ENCODE assay signal across 1 cellular context in the genomic region with DNA sequence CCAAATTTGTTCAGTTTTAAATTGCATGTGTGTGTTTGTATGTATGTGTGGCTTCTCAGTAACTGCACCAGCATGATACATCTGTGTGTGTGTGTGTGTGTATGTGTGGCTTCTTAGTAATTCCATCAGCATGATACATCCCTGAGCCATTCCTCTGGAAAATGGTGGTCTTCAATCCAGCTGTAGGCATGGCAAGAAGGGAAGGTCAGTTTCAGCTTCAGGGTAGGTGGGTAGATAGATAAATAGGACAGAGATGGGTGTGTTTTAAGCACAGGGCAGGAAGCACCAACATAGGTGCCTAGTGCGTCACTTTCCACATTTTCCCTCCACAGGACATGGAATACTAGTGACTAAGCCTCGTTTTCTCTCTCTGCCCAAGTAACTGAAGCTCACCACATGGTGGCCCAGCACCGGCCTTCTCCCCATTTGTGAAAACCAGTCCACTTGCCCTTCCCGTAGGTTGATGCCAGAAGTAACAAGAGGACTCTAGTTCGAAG.
TF ChIP-seq lines count a peak whose summit lies in the region.

No MANE protein-coding gene starts in this region.

TF ChIP-seq in K562, 482 proteins besides CTCF, POLR2A, EP300 and RAD21 (continued from another document):
- no peak for TF ChIP-seq CLOCK (CRISPR knock-in tag; IDR thresholded peaks at IDR 0.05; ENCODE audit: borderline replicate concordance)
- no peak for TF ChIP-seq NR2C2 (CRISPR knock-in tag; IDR thresholded peaks at IDR 0.05)
- TF ChIP-seq NR2C2 (tag; IDR thresholded peaks at IDR 0.05) = 0 out of 2 replicates have a peak, but pooled peaks have one; percentile 6
- TF ChIP-seq, protein P1, sequence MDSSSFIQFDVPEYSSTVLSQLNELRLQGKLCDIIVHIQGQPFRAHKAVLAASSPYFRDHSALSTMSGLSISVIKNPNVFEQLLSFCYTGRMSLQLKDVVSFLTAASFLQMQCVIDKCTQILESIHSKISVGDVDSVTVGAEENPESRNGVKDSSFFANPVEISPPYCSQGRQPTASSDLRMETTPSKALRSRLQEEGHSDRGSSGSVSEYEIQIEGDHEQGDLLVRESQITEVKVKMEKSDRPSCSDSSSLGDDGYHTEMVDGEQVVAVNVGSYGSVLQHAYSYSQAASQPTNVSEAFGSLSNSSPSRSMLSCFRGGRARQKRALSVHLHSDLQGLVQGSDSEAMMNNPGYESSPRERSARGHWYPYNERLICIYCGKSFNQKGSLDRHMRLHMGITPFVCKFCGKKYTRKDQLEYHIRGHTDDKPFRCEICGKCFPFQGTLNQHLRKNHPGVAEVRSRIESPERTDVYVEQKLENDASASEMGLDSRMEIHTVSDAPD (CRISPR knock-in tag; IDR thresholded peaks at IDR 0.05) = no peak
- no peak for TF ChIP-seq THAP12 (CRISPR knock-in tag; IDR thresholded peaks at IDR 0.05)
- 0 out of 2 replicates have a peak, but pooled peaks have one; percentile 6 for TF ChIP-seq L3MBTL2 (IDR thresholded peaks at IDR 0.05)
- TF ChIP-seq, protein P2, sequence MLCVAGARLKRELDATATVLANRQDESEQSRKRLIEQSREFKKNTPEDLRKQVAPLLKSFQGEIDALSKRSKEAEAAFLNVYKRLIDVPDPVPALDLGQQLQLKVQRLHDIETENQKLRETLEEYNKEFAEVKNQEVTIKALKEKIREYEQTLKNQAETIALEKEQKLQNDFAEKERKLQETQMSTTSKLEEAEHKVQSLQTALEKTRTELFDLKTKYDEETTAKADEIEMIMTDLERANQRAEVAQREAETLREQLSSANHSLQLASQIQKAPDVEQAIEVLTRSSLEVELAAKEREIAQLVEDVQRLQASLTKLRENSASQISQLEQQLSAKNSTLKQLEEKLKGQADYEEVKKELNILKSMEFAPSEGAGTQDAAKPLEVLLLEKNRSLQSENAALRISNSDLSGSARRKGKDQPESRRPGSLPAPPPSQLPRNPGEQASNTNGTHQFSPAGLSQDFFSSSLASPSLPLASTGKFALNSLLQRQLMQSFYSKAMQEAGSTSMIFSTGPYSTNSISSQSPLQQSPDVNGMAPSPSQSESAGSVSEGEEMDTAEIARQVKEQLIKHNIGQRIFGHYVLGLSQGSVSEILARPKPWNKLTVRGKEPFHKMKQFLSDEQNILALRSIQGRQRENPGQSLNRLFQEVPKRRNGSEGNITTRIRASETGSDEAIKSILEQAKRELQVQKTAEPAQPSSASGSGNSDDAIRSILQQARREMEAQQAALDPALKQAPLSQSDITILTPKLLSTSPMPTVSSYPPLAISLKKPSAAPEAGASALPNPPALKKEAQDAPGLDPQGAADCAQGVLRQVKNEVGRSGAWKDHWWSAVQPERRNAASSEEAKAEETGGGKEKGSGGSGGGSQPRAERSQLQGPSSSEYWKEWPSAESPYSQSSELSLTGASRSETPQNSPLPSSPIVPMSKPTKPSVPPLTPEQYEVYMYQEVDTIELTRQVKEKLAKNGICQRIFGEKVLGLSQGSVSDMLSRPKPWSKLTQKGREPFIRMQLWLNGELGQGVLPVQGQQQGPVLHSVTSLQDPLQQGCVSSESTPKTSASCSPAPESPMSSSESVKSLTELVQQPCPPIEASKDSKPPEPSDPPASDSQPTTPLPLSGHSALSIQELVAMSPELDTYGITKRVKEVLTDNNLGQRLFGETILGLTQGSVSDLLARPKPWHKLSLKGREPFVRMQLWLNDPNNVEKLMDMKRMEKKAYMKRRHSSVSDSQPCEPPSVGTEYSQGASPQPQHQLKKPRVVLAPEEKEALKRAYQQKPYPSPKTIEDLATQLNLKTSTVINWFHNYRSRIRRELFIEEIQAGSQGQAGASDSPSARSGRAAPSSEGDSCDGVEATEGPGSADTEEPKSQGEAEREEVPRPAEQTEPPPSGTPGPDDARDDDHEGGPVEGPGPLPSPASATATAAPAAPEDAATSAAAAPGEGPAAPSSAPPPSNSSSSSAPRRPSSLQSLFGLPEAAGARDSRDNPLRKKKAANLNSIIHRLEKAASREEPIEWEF (CRISPR knock-in tag; IDR thresholded peaks at IDR 0.05) = 0 out of 2 replicates have a peak, but pooled peaks have one; percentile 14
- 0 out of 4 replicates have a peak, but pooled peaks of 1 of the 2 experiments have one; percentile 9 for TF ChIP-seq FOXK2 (conservative IDR thresholded peaks at IDR 0.05 in 1 of 2, IDR thresholded peaks at IDR 0.05 in 1 of 2; ENCODE audit: low read depth in 2 of 2)
- no peak for TF ChIP-seq RFX1 (IDR thresholded peaks at IDR 0.05)
